ENCODE assay signal across 8 cellular contexts in genomic region chr16:72241930-72242329, GRCh38.
A peak's percentile ranks its signal among the peaks of the same experiment; 100 is the strongest.
DNase-seq lines count a peak whose midpoint lies in the region; ATAC-seq and TF ChIP-seq lines count a peak whose summit lies in the region.

No MANE protein-coding gene starts in this region.

- TF ChIP-seq CTCF in KMS-11 (conservative IDR thresholded peaks at IDR 0.05; ENCODE audit: low read depth, low read length): peak; percentile 69

- no peaks in the 10 kb centered on the region for H3K27me3 ChIP-seq in KMS-11 (ENCODE audit: insufficient read depth, low read depth)

- no peak overlapping the region for H3K4me3 Mint-ChIP-seq in activated CD4-positive, alpha-beta memory T cell treated with anti-CD3 and anti-CD28 coated beads, Interleukin-2, amount 10 ng/mL, durations not matched to agents 7 days and 5 days

- no peak for ATAC-seq in GM21447 (IDR thresholded peaks at IDR 0.05; ENCODE audit: unreplicated experiment)

- no peak overlapping the region for H3K9ac ChIP-seq in KMS-11

- no peak overlapping the region for H3K27ac ChIP-seq in KMS-11

- no peaks in the 10 kb centered on the region for H3K9me3 Mint-ChIP-seq in activated CD4-positive, alpha-beta memory T cell treated with anti-CD3 and anti-CD28 coated beads, Interleukin-2, amount 10 ng/mL, durations not matched to agents 7 days and 5 days

- peaks cover 8% of the 10 kb centered on the region for H3K27me3 Mint-ChIP-seq in activated CD4-positive, alpha-beta memory T cell treated with anti-CD3 and anti-CD28 coated beads, Interleukin-2, amount 10 ng/mL, durations not matched to agents 7 days and 5 days

- POLR2A ChIA-PET in activated CD4-positive, alpha-beta memory T cell treated with anti-CD3 and anti-CD28 coated beads, Interleukin-2, amount 10 ng/mL, durations not matched to agents 7 days and 5 days (lab: Charles Lee): no interaction called here

- no peaks in the 10 kb centered on the region for H4K20me1 ChIP-seq in KMS-11 (ENCODE audit: insufficient read depth)

- H3K4me1 ChIP-seq in KMS-11 (ENCODE audit: low read depth, poor library complexity, severe bottlenecking): peaks cover 4% of the 10 kb centered on the region

- H3K79me2 ChIP-seq in KMS-11 (ENCODE audit: insufficient read depth, low read depth): no peaks in the 10 kb centered on the region

- H3K27ac Mint-ChIP-seq in activated CD4-positive, alpha-beta memory T cell treated with anti-CD3 and anti-CD28 coated beads, Interleukin-2, amount 10 ng/mL, durations not matched to agents 7 days and 5 days: no peak overlapping the region

- no peaks in the 10 kb centered on the region for H3K36me3 ChIP-seq in KMS-11 (ENCODE audit: insufficient read depth)

- H3K36me3 Mint-ChIP-seq in activated CD4-positive, alpha-beta memory T cell treated with anti-CD3 and anti-CD28 coated beads, Interleukin-2, amount 10 ng/mL, durations not matched to agents 7 days and 5 days (ENCODE audit: low read depth): no peaks in the 10 kb centered on the region

- H3K4me3 ChIP-seq in KMS-11 (IDR thresholded peaks at IDR 0.05; ENCODE audit: insufficient read depth, low read depth, low read length): no peak overlapping the region

- CTCF ChIA-PET in activated CD4-positive, alpha-beta memory T cell treated with anti-CD3 and anti-CD28 coated beads, Interleukin-2, amount 10 ng/mL, durations not matched to agents 7 days and 5 days (lab: Charles Lee): no interaction called here

- no peak overlapping the region for H2AFZ ChIP-seq in KMS-11 (ENCODE audit: low read depth)

- H3K4me2 ChIP-seq in KMS-11: no peak overlapping the region

- DNase-seq in NCI-H2196 (lab: John Stamatoyannopoulos, UW; ENCODE audit: unreplicated experiment) (peak; percentile 7), NCI-H2196 treated with DMSO at 0.1 percent for 48 hours (lab: John Stamatoyannopoulos, UW; ENCODE audit: unreplicated experiment) (no peak), SW480 (ENCODE audit: low spot score) (peak; percentile 48), glomerular endothelial cell (ENCODE audit: extremely low read depth, low read depth, low spot score) (peak; percentile 29), pulmonary artery endothelial cell (ENCODE audit: low read depth, low spot score) (peak; percentile 13)
- no peak for DNase-seq in activated CD4-positive, alpha-beta memory T cell treated with anti-CD3 and anti-CD28 coated beads, Interleukin-2, amount 10 ng/mL, durations not matched to agents 7 days and 5 days

- peaks cover 11% of the 10 kb centered on the region for H3K4me1 Mint-ChIP-seq in activated CD4-positive, alpha-beta memory T cell treated with anti-CD3 and anti-CD28 coated beads, Interleukin-2, amount 10 ng/mL, durations not matched to agents 7 days and 5 days

Comparison
In these comparisons a context has a peak if more than half of its experiments do, and no peak if none do; other contexts are left out.
1. DNase-seq: peak in NCI-H2196 (single experiment), SW480 (single experiment), glomerular endothelial cell (single experiment) and pulmonary artery endothelial cell (single experiment); none in NCI-H2196 treated with DMSO at 0.1 percent for 48 hours (single experiment) and activated CD4-positive, alpha-beta memory T cell treated with anti-CD3 and anti-CD28 coated beads, Interleukin-2, amount 10 ng/mL, durations not matched to agents 7 days and 5 days (single experiment).